Comparison of ENCODE assay signal across 38 cellular contexts in genomic region chr10:70399177-70399576, GRCh38. TPM values are rescaled to one million over a fixed set of nuclear protein-coding genes. Genes with fewer than 3 reads are reported as not detected.
"Had no signal": no experiment of that assay in that cellular context is flagged by ENCODE, and none has a peak within 500 bp of the region (broad histone marks: within the 10 kb centered on the region; RNA-seq: fewer than 3 reads in every experiment).

No MANE protein-coding gene starts in this region.

- H3K27me3 ChIP-seq: MG63 had no signal

- DNase-seq: Kasumi-1, MG63, MV-4-11, NCI-H1048, NCI-H1092, NCI-H1092 treated with DMSO at 0.1 percent for 48 hours, NCI-H1105, NCI-H1105 treated with DMSO at 0.1 percent for 48 hours, NCI-H1417, NCI-H1417 treated with DMSO at 0.1 percent for 48 hours, NCI-H1436, NCI-H1436 treated with DMSO at 0.1 percent for 48 hours, NCI-H146, NCI-H1694, NCI-H1694 treated with DMSO at 0.1 percent for 48 hours, NCI-H187, NCI-H187 treated with DMSO at 0.1 percent for 48 hours, NCI-H1930, NCI-H2029, NCI-H2029 treated with DMSO at 0.1 percent for 48 hours, NCI-H2081, NCI-H2081 treated with DMSO at 0.1 percent for 48 hours, NCI-H2107, NCI-H2171, NCI-H2171 treated with DMSO at 0.1 percent for 48 hours, NCI-H2227 treated with DMSO at 0.1 percent for 48 hours, NCI-H226, NCI-H345, NCI-H446, NCI-H446 treated with DMSO at 0.1 percent for 48 hours, NCI-H510A, NCI-H510A treated with DMSO at 0.1 percent for 48 hours, NCI-H524, NCI-H524 treated with DMSO at 0.1 percent for 48 hours had no signal

- H3K9me3 ChIP-seq: MG63 had no signal

- H3K36me3 ChIP-seq: MG63 had no signal

- H3K4me3 ChIP-seq: MG63 had no signal

RNA-seq across cellular contexts. Expression of gene NODAL, which starts 42.3 kb away (rescaled TPM):
- total RNA-seq: LHCN-M2, M059J, MCF 10A, NCI-H460 had no signal
